33 cellular contexts compared by ENCODE assay signal in the genomic region with DNA sequence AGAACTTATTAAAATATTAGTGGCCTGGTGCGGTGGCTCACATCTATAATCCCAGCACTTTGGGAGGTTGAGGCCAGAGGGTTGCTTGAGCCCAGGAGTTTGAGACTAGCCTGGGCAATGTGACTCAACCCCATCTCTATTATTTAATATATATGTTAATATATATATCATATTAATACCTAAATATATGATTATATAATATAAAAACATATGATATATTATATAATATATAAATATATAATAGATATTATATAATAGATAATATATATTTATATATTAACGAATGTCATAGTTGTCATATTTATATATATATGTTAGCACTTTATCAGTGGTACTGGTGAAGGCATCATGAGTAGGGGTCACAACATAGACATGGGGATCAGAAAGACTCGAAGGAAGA. TPM values are rescaled to one million over a fixed set of nuclear protein-coding genes. Genes with fewer than 3 reads are reported as not detected.
"Had no signal": no experiment of that assay in that cellular context is flagged by ENCODE, and none has a peak within 500 bp of the region (broad histone marks: within the 10 kb centered on the region; RNA-seq: fewer than 3 reads in every experiment).

No MANE protein-coding gene starts in this region.

- H3K4me1 ChIP-seq: colonic mucosa, gastrocnemius medialis, heart right ventricle, left lung, lower lobe of right lung had no signal

- H3K4me3 ChIP-seq: colonic mucosa, esophagus squamous epithelium, gastrocnemius medialis, heart right ventricle, left lung, lower lobe of right lung had no signal

- H3K27me3 ChIP-seq: colonic mucosa, gastrocnemius medialis had no signal

- H3K9me3 ChIP-seq: colonic mucosa, esophagus squamous epithelium, gastrocnemius medialis, heart right ventricle, left lung, lower lobe of right lung had no signal

- H3K27ac ChIP-seq: colonic mucosa, esophagus squamous epithelium, gastrocnemius medialis, heart right ventricle, left lung, lower lobe of right lung had no signal

- FAIRE-seq: endometrium, islet of Langerhans, keratinocyte had no signal

- DNase-seq: colonic mucosa; cortex of kidney; effector CD8-positive, alpha-beta T cell; effector memory CD8-positive, alpha-beta T cell; endodermal cell; erythroblast; esophagus squamous epithelium; foreskin fibroblast; foreskin melanocyte; gastrocnemius medialis; glutamatergic neuron; head of caudate nucleus; heart right ventricle; hippocampal formation; left cardiac atrium; left lung; left ventricle myocardium superior; lower lobe of right lung; mesenchymal stem cell; midbrain; naive thymus-derived CD4-positive, alpha-beta T cell had no signal

- H3K36me3 ChIP-seq: colonic mucosa, esophagus squamous epithelium, gastrocnemius medialis, heart right ventricle, left lung, lower lobe of right lung had no signal

RNA-seq across cellular contexts. Expression of a gene that starts 5.2 kb away (rescaled TPM):
- total RNA-seq: dermis microvascular lymphatic vessel endothelial cell; endodermal cell; esophagus squamous epithelium; glomerular endothelial cell; left lung; left ventricle myocardium superior; lower lobe of right lung; lung microvascular endothelial cell; mesenteric fat pad; mononuclear cell; naive thymus-derived CD4-positive, alpha-beta T cell had no signal
- polyA plus RNA-seq: heart right ventricle; naive thymus-derived CD4-positive, alpha-beta T cell had no signal

RNA-seq across cellular contexts. Expression of a gene that starts 30.9 kb away (rescaled TPM):
- total RNA-seq: dermis microvascular lymphatic vessel endothelial cell; endodermal cell; esophagus mucosa; gastrocnemius medialis; glomerular endothelial cell; kidney epithelial cell; left cardiac atrium; left lung; left ventricle myocardium superior; lower lobe of right lung; lung microvascular endothelial cell; mesenteric fat pad; mononuclear cell; mucosa of gallbladder; naive thymus-derived CD4-positive, alpha-beta T cell had no signal
- polyA plus RNA-seq: heart right ventricle; naive thymus-derived CD4-positive, alpha-beta T cell had no signal

RNA-seq across cellular contexts. Expression of a gene that starts 46.1 kb away (rescaled TPM):
- total RNA-seq: dermis microvascular lymphatic vessel endothelial cell; endodermal cell; esophagus mucosa; esophagus squamous epithelium; glomerular endothelial cell; kidney epithelial cell; left lung; lower leg skin; lower lobe of right lung; lung microvascular endothelial cell; mesenteric fat pad; naive thymus-derived CD4-positive, alpha-beta T cell had no signal
- polyA plus RNA-seq: keratinocyte; naive thymus-derived CD4-positive, alpha-beta T cell had no signal

RNA-seq across cellular contexts. Expression of a gene that starts 58.2 kb away (rescaled TPM):
- total RNA-seq: dermis microvascular lymphatic vessel endothelial cell; endodermal cell; esophagus mucosa; esophagus squamous epithelium; glomerular endothelial cell; heart right ventricle; kidney epithelial cell; left lung; left ventricle myocardium superior; lower lobe of right lung; lung microvascular endothelial cell; mesenteric fat pad; mononuclear cell; naive thymus-derived CD4-positive, alpha-beta T cell had no signal
- polyA plus RNA-seq: heart right ventricle; naive thymus-derived CD4-positive, alpha-beta T cell had no signal
